ENCODE assay signal across 19 cellular contexts in genomic region chr13:23772717-23773116, GRCh38.
A peak's percentile ranks its signal among the peaks of the same experiment; 100 is the strongest.
DNase-seq lines count a peak whose midpoint lies in the region; ATAC-seq and TF ChIP-seq lines count a peak whose summit lies in the region.
"Had no signal": no experiment of that assay in that cellular context is flagged by ENCODE, and none has a peak within 500 bp of the region (broad histone marks: within the 10 kb centered on the region; RNA-seq: fewer than 3 reads in every experiment).

No MANE protein-coding gene starts in this region.

- H3K27ac ChIP-seq in breast epithelium (no peak overlapping the region), epithelial cell of prostate (peak overlapping the region; percentile 93)
- H3K27ac ChIP-seq: HL-60, KMS-11 had no signal

- no peaks in the 10 kb centered on the region for H3K4me1 ChIP-seq in breast epithelium

- POLR2A ChIA-PET in MCF 10A (lab: Yijun Ruan, JAX) = interaction anchor here (0.9 to 1.2 kb wide), 2 partner anchors 36 to 116 kb away, joined by 3 to 4 read pairs; partner anchors contain the start of gene MIPEP

- no peaks in the 10 kb centered on the region for H3K36me3 ChIP-seq in breast epithelium

- no peaks in the 10 kb centered on the region for H3K27me3 ChIP-seq in breast epithelium

- CTCF ChIA-PET in MCF 10A (lab: Yijun Ruan, JAX) = interaction anchor here (1.0 kb wide), 2 partner anchors 66 to 314 kb away, joined by 3 read pairs; no protein-coding TSS in a partner anchor

- ATAC-seq in HG03097 (IDR thresholded peaks at IDR 0.05; ENCODE audit: low FRiP score, unreplicated experiment) = no peak
- no peak for ATAC-seq in HG02763 (IDR thresholded peaks at IDR 0.05; ENCODE audit: unreplicated experiment)
- ATAC-seq: CD8-positive, alpha-beta T cell; HepG2 had no signal

- DNase-seq in MCF 10A (ENCODE audit: unreplicated experiment) = no peak
- no peak for DNase-seq in breast epithelium (ENCODE audit: low spot score in 2 of 2)
- no peak for DNase-seq in epithelial cell of prostate (ENCODE audit: low read depth, low spot score)
- DNase-seq in nephron progenitor cell = no peak
- DNase-seq in NCI-H526 (lab: John Stamatoyannopoulos, UW) = no peak
- DNase-seq: AML-193; C1 segment of cervical spinal cord; CD8-positive, alpha-beta T cell; H7; NCI-H1105; NCI-H2029 treated with DMSO at 0.1 percent for 48 hours; NCI-H226; NCI-H510A treated with DMSO at 0.1 percent for 48 hours; Right ventricle myocardium superior had no signal

- TF ChIP-seq CTCF in MCF 10A (IDR thresholded peaks at IDR 0.05; ENCODE audit: unreplicated experiment) = no peak
- no peak for TF ChIP-seq CTCF in breast epithelium (IDR thresholded peaks at IDR 0.05)
- no peak for TF ChIP-seq CTCF in nephron progenitor cell (IDR thresholded peaks at IDR 0.05)

- no peak for TF ChIP-seq POLR2A in breast epithelium (IDR thresholded peaks at IDR 0.05)

- H3K9me3 Mint-ChIP-seq in MCF 10A (ENCODE audit: unreplicated experiment) (no peaks in the 10 kb centered on the region), nephron progenitor cell (no peaks in the 10 kb centered on the region)
- H3K9me3 Mint-ChIP-seq: CD8-positive, alpha-beta T cell had no signal

- intact Hi-C loops in MCF 10A (cut with micrococcal nuclease) = loop anchor here (5.0 kb wide), 1 partner anchor 150 kb away; no protein-coding TSS in a partner anchor
- intact Hi-C loops in breast epithelium (cut with DNase I; ENCODE audit: low total_unique reads) = no loop called here

- BruUV-seq in MCF 10A (replicated peaks; lab: Mats Ljungman, UMichigan) = no TSS peak

- no peaks in the 10 kb centered on the region for H3K9me3 ChIP-seq in breast epithelium

- peaks cover 17% of the 10 kb centered on the region for H3K4me1 Mint-ChIP-seq in MCF 10A (ENCODE audit: insufficient read depth, unreplicated experiment)
- H3K4me1 Mint-ChIP-seq in nephron progenitor cell = peaks cover 48% of the 10 kb centered on the region

- H3K4me3 Mint-ChIP-seq in MCF 10A (ENCODE audit: unreplicated experiment) = no peak overlapping the region
- no peak overlapping the region for H3K4me3 Mint-ChIP-seq in nephron progenitor cell
- H3K4me3 Mint-ChIP-seq: CD8-positive, alpha-beta T cell had no signal

- H3K36me3 Mint-ChIP-seq in MCF 10A (ENCODE audit: insufficient read depth, unreplicated experiment) (peaks cover 18% of the 10 kb centered on the region), nephron progenitor cell (ENCODE audit: low read depth) (peaks cover 3% of the 10 kb centered on the region)

- H3K27ac Mint-ChIP-seq in MCF 10A (ENCODE audit: low read depth, unreplicated experiment) = peak overlapping the region; percentile 3
- H3K27ac Mint-ChIP-seq in nephron progenitor cell = peak overlapping the region; percentile 70
- H3K27ac Mint-ChIP-seq: CD8-positive, alpha-beta T cell had no signal

- H3K4me3 ChIP-seq in breast epithelium = no peak overlapping the region

- no peaks in the 10 kb centered on the region for H3K27me3 Mint-ChIP-seq in MCF 10A (ENCODE audit: insufficient read depth, unreplicated experiment)
- no peaks in the 10 kb centered on the region for H3K27me3 Mint-ChIP-seq in nephron progenitor cell (ENCODE audit: low read depth, poor library complexity)
